ENCODE assay signal across 9 cellular contexts in genomic region chr16:5056347-5056746, GRCh38. TPM values are rescaled to one million over a fixed set of nuclear protein-coding genes. Genes with fewer than 3 reads are reported as not detected.
DNase-seq lines count a peak whose midpoint lies in the region; ATAC-seq, FAIRE-seq and TF ChIP-seq lines count a peak whose summit lies in the region.
"Had no signal": no experiment of that assay in that cellular context is flagged by ENCODE, and none has a peak within 500 bp of the region (broad histone marks: within the 10 kb centered on the region; RNA-seq: fewer than 3 reads in every experiment).

No MANE protein-coding gene starts in this region.

- ATAC-seq in GM18858 (IDR thresholded peaks at IDR 0.05; ENCODE audit: unreplicated experiment), result peak; percentile 42
- ATAC-seq in naive thymus-derived CD8-positive, alpha-beta T cell, result peak; percentile 80 to 84
- ATAC-seq in GM21529 (IDR thresholded peaks at IDR 0.05; ENCODE audit: unreplicated experiment), result no peak

- H3K27ac ChIP-seq in OCI-LY1 (ENCODE audit: low read depth, low read length, poor library complexity, severe bottlenecking) (no peak overlapping the region), astrocyte (ENCODE audit: low read depth, low read length) (no peak overlapping the region), RWPE1 (no peak overlapping the region)
- H3K27ac ChIP-seq: dorsolateral prefrontal cortex had no signal

- H3K27ac Mint-ChIP-seq in astrocyte (ENCODE audit: unreplicated experiment), result no peak overlapping the region
- H3K27ac Mint-ChIP-seq in naive thymus-derived CD8-positive, alpha-beta T cell, result no peak overlapping the region

- DNase-seq in AG08395 (ENCODE audit: low spot score) (peak; percentile 44), astrocyte (ENCODE audit: low read depth) (no peak), cerebellum (ENCODE audit: low spot score) (no peak), RWPE1 (ENCODE audit: low spot score) (no peak)
- peak; percentile 11 to 77 (median 31) for DNase-seq in naive thymus-derived CD8-positive, alpha-beta T cell

- no peak overlapping the region for H2AFZ ChIP-seq in OCI-LY1 (ENCODE audit: low read length)
- H2AFZ ChIP-seq in astrocyte (ENCODE audit: low read depth, low read length), result no peak overlapping the region

- H3K9ac ChIP-seq in OCI-LY1 (ENCODE audit: low read length) (no peak overlapping the region), astrocyte (ENCODE audit: low read length) (no peak overlapping the region)

- peaks cover 2% of the 10 kb centered on the region for H3K4me1 Mint-ChIP-seq in astrocyte (ENCODE audit: low read depth, unreplicated experiment)
- H3K4me1 Mint-ChIP-seq in naive thymus-derived CD8-positive, alpha-beta T cell, result peaks cover 0 to 3% (median 2%) of the 10 kb centered on the region in 4 donors

- FAIRE-seq in astrocyte (lab: Jason Lieb, UNC), result no peak

- no peaks in the 10 kb centered on the region for H3F3A ChIP-seq in OCI-LY1 (ENCODE audit: insufficient read depth, low read length)

- no peak overlapping the region for H3K4me2 ChIP-seq in OCI-LY1 (ENCODE audit: low read length)
- H3K4me2 ChIP-seq in astrocyte (ENCODE audit: low read length), result no peak overlapping the region

- H3K79me2 ChIP-seq in OCI-LY1 (ENCODE audit: insufficient read depth, low read length), result no peaks in the 10 kb centered on the region
- H3K79me2 ChIP-seq in astrocyte (ENCODE audit: insufficient read depth, low read length), result no peaks in the 10 kb centered on the region

- H3K4me3 ChIP-seq in OCI-LY1 (ENCODE audit: low read depth, low read length, poor library complexity, severe bottlenecking) (no peak overlapping the region), astrocyte (ENCODE audit: insufficient read depth, low read depth, low read length) (no peak overlapping the region)
- H3K4me3 ChIP-seq: dorsolateral prefrontal cortex had no signal

- no peaks in the 10 kb centered on the region for H4K20me1 ChIP-seq in OCI-LY1 (ENCODE audit: insufficient read depth, low read length)
- no peaks in the 10 kb centered on the region for H4K20me1 ChIP-seq in astrocyte (ENCODE audit: insufficient read depth, low read length)

- H3K27me3 ChIP-seq in OCI-LY1 (ENCODE audit: insufficient read depth, low read length) (no peaks in the 10 kb centered on the region), astrocyte (ENCODE audit: insufficient read depth, low read length) (no peaks in the 10 kb centered on the region)
- H3K27me3 ChIP-seq: dorsolateral prefrontal cortex had no signal

- no peaks in the 10 kb centered on the region for H3K9me2 ChIP-seq in OCI-LY1 (ENCODE audit: low read depth, low read length)

- TF ChIP-seq CTCF in OCI-LY1 (IDR thresholded peaks at IDR 0.05; ENCODE audit: low read length), result peak; percentile 78
- peak; percentile 34 for TF ChIP-seq CTCF in astrocyte (IDR thresholded peaks at IDR 0.05; ENCODE audit: insufficient read depth, low read depth, low read length)
- no peak for TF ChIP-seq CTCF in RWPE1 (conservative IDR thresholded peaks at IDR 0.05; ENCODE audit: low read depth)

- H3K27me3 Mint-ChIP-seq in astrocyte (ENCODE audit: low read depth, unreplicated experiment), result peaks cover 3% of the 10 kb centered on the region
- no peaks in the 10 kb centered on the region for H3K27me3 Mint-ChIP-seq in naive thymus-derived CD8-positive, alpha-beta T cell

- H3K36me3 Mint-ChIP-seq in astrocyte (ENCODE audit: low read depth, unreplicated experiment), result no peaks in the 10 kb centered on the region
- H3K36me3 Mint-ChIP-seq in naive thymus-derived CD8-positive, alpha-beta T cell, result peaks cover 0 to 2% (median 0%) of the 10 kb centered on the region in 3 donors

- no peak overlapping the region for H3K4me3 Mint-ChIP-seq in astrocyte (ENCODE audit: unreplicated experiment)
- no peak overlapping the region for H3K4me3 Mint-ChIP-seq in naive thymus-derived CD8-positive, alpha-beta T cell

- CTCF ChIA-PET in RWPE1 (lab: Yijun Ruan, JAX), result no interaction called here

- no peaks in the 10 kb centered on the region for H3K9me3 Mint-ChIP-seq in astrocyte (ENCODE audit: unreplicated experiment)
- H3K9me3 Mint-ChIP-seq in naive thymus-derived CD8-positive, alpha-beta T cell, result peaks cover 0 to 12% (median 0%) of the 10 kb centered on the region in 9 donors

- H3K9me3 ChIP-seq in OCI-LY1 (ENCODE audit: low read length) (no peaks in the 10 kb centered on the region), astrocyte (ENCODE audit: insufficient read depth, low read depth, low read length) (no peaks in the 10 kb centered on the region)

- H3K4me1 ChIP-seq in OCI-LY1 (ENCODE audit: insufficient read depth, low read length, severe bottlenecking) (no peaks in the 10 kb centered on the region), astrocyte (ENCODE audit: insufficient read depth, low read length) (no peaks in the 10 kb centered on the region)

- H3K36me3 ChIP-seq in OCI-LY1 (ENCODE audit: insufficient read depth, low read length) (no peaks in the 10 kb centered on the region), astrocyte (ENCODE audit: insufficient read depth, low read length) (no peaks in the 10 kb centered on the region)

- POLR2A ChIA-PET in naive thymus-derived CD8-positive, alpha-beta T cell (lab: Charles Lee), result no interaction called here
- POLR2A ChIA-PET in RWPE1 (lab: Yijun Ruan, JAX; ENCODE audit: low non-redundant PET), result no interaction called here

RNA-seq across cellular contexts. Expression of gene C16orf89, which starts 9.4 kb away (rescaled TPM):
- total RNA-seq in astrocyte (not detected in 2 replicates), cerebellum (6.9 TPM)
- total RNA-seq in naive thymus-derived CD8-positive, alpha-beta T cell, result not detected
- not detected for polyA plus RNA-seq in naive thymus-derived CD8-positive, alpha-beta T cell

RNA-seq across cellular contexts. Expression of gene ALG1, which starts 15.3 kb away (rescaled TPM):
- total RNA-seq in astrocyte (23.1 and 23.2 TPM in 2 replicates), cerebellum (11.4 TPM)
- total RNA-seq in naive thymus-derived CD8-positive, alpha-beta T cell, result 10 to 100 TPM; 22.8 to 27.6 TPM
- 10 to 100 TPM; 23.3 to 25.1 (median 24.3) TPM for polyA plus RNA-seq in naive thymus-derived CD8-positive, alpha-beta T cell

RNA-seq across cellular contexts. Expression of gene NAGPA, which starts 22.6 kb away (rescaled TPM):
- total RNA-seq in astrocyte, result 16.1 and 17.4 TPM in 2 replicates
- 10 to 100 TPM; 36.7 to 39.0 TPM for total RNA-seq in naive thymus-derived CD8-positive, alpha-beta T cell
- polyA plus RNA-seq in naive thymus-derived CD8-positive, alpha-beta T cell, result 10 to 100 TPM; 24.8 to 34.1 (median 32.6) TPM
- total RNA-seq in cerebellum, result 5.4 TPM

RNA-seq across cellular contexts. Expression of gene EEF2KMT, which starts 41.2 kb away (rescaled TPM):
- total RNA-seq in astrocyte, result 7.3 and 9.2 TPM in 2 replicates
- 10 to 100 TPM; 11.5 to 11.8 TPM for total RNA-seq in naive thymus-derived CD8-positive, alpha-beta T cell
- 10 to 100 TPM; 11.6 to 20.3 (median 12.6) TPM for polyA plus RNA-seq in naive thymus-derived CD8-positive, alpha-beta T cell
- total RNA-seq in cerebellum, result 4.0 TPM

Comparison
In these comparisons a context has a peak if more than half of its experiments do, and no peak if none do; other contexts are left out.
1. DNase-seq: peak in AG08395 (single experiment) and naive thymus-derived CD8-positive, alpha-beta T cell (10 of 10); none in astrocyte (single experiment), cerebellum (single experiment) and RWPE1 (single experiment).